ENCODE assay signal across 10 cellular contexts in genomic region chr2:207472343-207473202, GRCh38. TPM values are rescaled to one million over a fixed set of nuclear protein-coding genes. Genes with fewer than 3 reads are reported as not detected.
DNase-seq lines count a peak whose midpoint lies in the region; ATAC-seq and TF ChIP-seq lines count a peak whose summit lies in the region.
"Had no signal": no experiment of that assay in that cellular context is flagged by ENCODE, and none has a peak within 500 bp of the region (broad histone marks: within the 10 kb centered on the region; RNA-seq: fewer than 3 reads in every experiment).

No MANE protein-coding gene starts in this region.

- DNase-seq in GM23248, result peak; percentile 69
- DNase-seq in WTC11 (ENCODE audit: low spot score), result no peak
- peak; percentile 47 for DNase-seq in glomerular visceral epithelial cell (ENCODE audit: extremely low spot score)
- no peak for DNase-seq in osteoblast (ENCODE audit: insufficient read length, low spot score, missing footprints)
- no peak for DNase-seq in AG20443 (ENCODE audit: low spot score)
- no peak for DNase-seq in H7
- no peak for DNase-seq in HT-29 (ENCODE audit: low spot score)
- DNase-seq: activated naive CD8-positive, alpha-beta T cell treated with anti-CD3 and anti-CD28 coated beads, Interleukin-2, amount 10 ng/mL, durations not matched to agents 7 days and 5 days; effector memory CD8-positive, alpha-beta T cell had no signal

- H2AFZ ChIP-seq in GM23248 (peak overlapping the region; percentile 72), osteoblast (ENCODE audit: low read length) (peak overlapping the region; percentile 73)

- 68 to 69% methylated on average over 14 of the region's 14 CpGs for WGBS in GM23248 (ENCODE audit: low coverage in 1 of 2, low lambda C conversion rate in 2 of 2, missing lambda C conversion rate in 2 of 2), 2 experiments

- TF ChIP-seq CTCF in WTC11 (IDR thresholded peaks at IDR 0.05) (no peak), osteoblast (IDR thresholded peaks at IDR 0.05; ENCODE audit: extremely low read depth, low read depth, low read length) (no peak)

- peak overlapping the region; percentile 64 for H3K27ac Mint-ChIP-seq in WTC11
- H3K27ac Mint-ChIP-seq: activated naive CD8-positive, alpha-beta T cell treated with anti-CD3 and anti-CD28 coated beads, Interleukin-2, amount 10 ng/mL, durations not matched to agents 7 days and 5 days had no signal

- in situ Hi-C loops in GM23248 (cut with MboI), result loop anchor here (5.0 to 10.0 kb wide), 3 partner anchors 225 to 490 kb away; partner anchors contain the start of gene KLF7

- H3K9ac ChIP-seq in GM23248, result peak overlapping the region; percentile 66

- peak overlapping the region; percentile 56 for H3K4me2 ChIP-seq in GM23248 (ENCODE audit: unreplicated experiment)
- peak overlapping the region; percentile 69 for H3K4me2 ChIP-seq in osteoblast (ENCODE audit: insufficient read depth, low read length)

- peak overlapping the region; percentile 61 for H3K27ac ChIP-seq in GM23248
- H3K27ac ChIP-seq in osteoblast (ENCODE audit: low read depth, low read length), result peak overlapping the region; percentile 71

- H4K20me1 ChIP-seq in GM23248 (ENCODE audit: insufficient read depth), result no peaks in the 10 kb centered on the region
- no peaks in the 10 kb centered on the region for H4K20me1 ChIP-seq in osteoblast (ENCODE audit: insufficient read depth, low read length)

- ATAC-seq in WTC11 (no peak), HG03571 (IDR thresholded peaks at IDR 0.05; ENCODE audit: unreplicated experiment) (no peak)
- ATAC-seq: effector memory CD8-positive, alpha-beta T cell had no signal

- H3K4me1 Mint-ChIP-seq in WTC11, result peaks cover 43% of the 10 kb centered on the region

- peaks cover 21% of the 10 kb centered on the region for H3F3A ChIP-seq in GM23248 (ENCODE audit: insufficient read depth)

- H3K79me2 ChIP-seq in GM23248 (ENCODE audit: insufficient read depth), result no peaks in the 10 kb centered on the region
- H3K79me2 ChIP-seq in osteoblast (ENCODE audit: insufficient read depth, low read length), result no peaks in the 10 kb centered on the region

- H3K27me3 ChIP-seq in GM23248 (replicated peaks; ENCODE audit: insufficient read depth), result no peaks in the 10 kb centered on the region
- H3K27me3 ChIP-seq in osteoblast (ENCODE audit: insufficient read depth, low read length), result no peaks in the 10 kb centered on the region
- no peaks in the 10 kb centered on the region for H3K27me3 ChIP-seq in H7 (ENCODE audit: control insufficient read depth, insufficient read depth, low read length)

- POLR2A ChIA-PET in WTC11 (lab: Charles Lee), result no interaction called here

- no peaks in the 10 kb centered on the region for H3K9me3 Mint-ChIP-seq in WTC11
- H3K9me3 Mint-ChIP-seq: activated naive CD8-positive, alpha-beta T cell treated with anti-CD3 and anti-CD28 coated beads, Interleukin-2, amount 10 ng/mL, durations not matched to agents 7 days and 5 days; effector memory CD8-positive, alpha-beta T cell had no signal

- no peak overlapping the region for H3K4me3 Mint-ChIP-seq in WTC11
- H3K4me3 Mint-ChIP-seq: activated naive CD8-positive, alpha-beta T cell treated with anti-CD3 and anti-CD28 coated beads, Interleukin-2, amount 10 ng/mL, durations not matched to agents 7 days and 5 days; effector memory CD8-positive, alpha-beta T cell had no signal

- no peaks in the 10 kb centered on the region for H3K27me3 Mint-ChIP-seq in WTC11 (ENCODE audit: low read depth)
- H3K27me3 Mint-ChIP-seq: effector memory CD8-positive, alpha-beta T cell had no signal

- no peaks in the 10 kb centered on the region for H3K36me3 Mint-ChIP-seq in WTC11
- H3K36me3 Mint-ChIP-seq: activated naive CD8-positive, alpha-beta T cell treated with anti-CD3 and anti-CD28 coated beads, Interleukin-2, amount 10 ng/mL, durations not matched to agents 7 days and 5 days had no signal

- peak overlapping the region; percentile 40 for H3K4me3 ChIP-seq in GM23248
- peak overlapping the region; percentile 31 for H3K4me3 ChIP-seq in osteoblast (ENCODE audit: insufficient read depth, low read length)
- no peak overlapping the region for H3K4me3 ChIP-seq in H7 (ENCODE audit: insufficient read depth, low read depth, low read length)

- no peaks in the 10 kb centered on the region for H3K9me2 ChIP-seq in GM23248 (ENCODE audit: insufficient read depth)

- H3K4me1 ChIP-seq in GM23248 (ENCODE audit: insufficient read depth) (peaks cover 37% of the 10 kb centered on the region), osteoblast (ENCODE audit: insufficient read depth, low read length) (peaks cover 22% of the 10 kb centered on the region)

- H3K9me3 ChIP-seq in GM23248 (ENCODE audit: low read depth) (no peaks in the 10 kb centered on the region), osteoblast (ENCODE audit: low read depth, low read length) (no peaks in the 10 kb centered on the region)

- no peaks in the 10 kb centered on the region for H3K36me3 ChIP-seq in GM23248 (ENCODE audit: low read depth)
- no peaks in the 10 kb centered on the region for H3K36me3 ChIP-seq in osteoblast (ENCODE audit: insufficient read depth, low read length)
- H3K36me3 ChIP-seq in H7 (replicated peaks; ENCODE audit: control insufficient read depth, insufficient read depth, low read length), result no peaks in the 10 kb centered on the region

- CTCF ChIA-PET in WTC11 (lab: Charles Lee), result interaction anchor here (0.6 to 2.6 kb wide), 24 partner anchors 32 to 671 kb away, joined by 3 to 34 read pairs (median 4); partner anchors contain the start of gene KLF7

TF ChIP-seq in WTC11, 78 proteins besides CTCF, POLR2A, EP300 and RAD21 (continues in another document):
- TF ChIP-seq ESRRA (CRISPR knock-in tag; IDR thresholded peaks at IDR 0.05; ENCODE audit: borderline replicate concordance) (no peak), CREM (CRISPR knock-in tag; IDR thresholded peaks at IDR 0.05) (no peak), JUN (CRISPR knock-in tag; IDR thresholded peaks at IDR 0.05) (no peak), CDX4 (CRISPR knock-in tag; IDR thresholded peaks at IDR 0.05; ENCODE audit: borderline replicate concordance) (no peak), IRF1 (CRISPR knock-in tag; IDR thresholded peaks at IDR 0.05) (no peak), NFATC4 (CRISPR knock-in tag; IDR thresholded peaks at IDR 0.05) (no peak), RELA (CRISPR knock-in tag; IDR thresholded peaks at IDR 0.05; ENCODE audit: borderline replicate concordance) (no peak), ZNF512 (CRISPR knock-in tag; IDR thresholded peaks at IDR 0.05; ENCODE audit: borderline replicate concordance) (no peak), MLX (CRISPR knock-in tag; IDR thresholded peaks at IDR 0.05) (no peak), HMGA2 (CRISPR knock-in tag; IDR thresholded peaks at IDR 0.05) (no peak), SMAD4 (CRISPR knock-in tag; IDR thresholded peaks at IDR 0.05) (no peak), NFYB (CRISPR knock-in tag; conservative IDR thresholded peaks at IDR 0.05; ENCODE audit: low read depth) (no peak)

RNA-seq across cellular contexts. Expression of gene CREB1, which starts 57.2 kb away (rescaled TPM):
- 44.5 and 71.8 TPM in 2 replicates for total RNA-seq in GM23248 (2014; rRNA removed; shearing (Covaris generic))
- polyA plus RNA-seq in GM23248 (2016; fragmentation: Nextera tagmentation; extraction: Ambion mirVana), result 35.9 and 37.7 TPM in 2 replicates
- total RNA-seq in WTC11 (2021) (80.7 to 97.7 TPM (median 85.0 TPM) in 3 replicates), osteoblast (32.1 and 38.4 TPM in 2 replicates)
- 48.9 and 63.5 TPM in 2 replicates for total RNA-seq in H7 (2014; rRNA removed; shearing (Covaris generic))
- 23.8 and 31.8 TPM in 2 replicates for total RNA-seq in HT-29 (2014; rRNA removed; shearing (Covaris generic))

Comparison
In these comparisons a context has a peak if more than half of its experiments do, and no peak if none do; other contexts are left out.
1. DNase-seq: peak in GM23248 (single experiment) and glomerular visceral epithelial cell (single experiment); none in WTC11 (single experiment), osteoblast (single experiment), AG20443 (single experiment), H7 (single experiment) and HT-29 (single experiment).